Comparison of ENCODE assay signal across 8 cellular contexts in genomic region chr20:44746367-44747165, GRCh38. TPM values are rescaled to one million over a fixed set of nuclear protein-coding genes. Genes with fewer than 3 reads are reported as not detected.
DNase-seq lines count a peak whose midpoint lies in the region; ATAC-seq, FAIRE-seq and TF ChIP-seq lines count a peak whose summit lies in the region.

No MANE protein-coding gene starts in this region.

- DNase-seq in Daoy (ENCODE audit: low read depth) (peak; percentile 63), NCI-H226 (peak; percentile 46), pancreas (peak in 3 of 6 donors; percentile 24 to 50 (median 45)), activated gamma-delta T cell treated with Interleukin-2 at 50 U/mL for 16 hours (no peak)

- H3K4me3 ChIP-seq in duodenal mucosa (ENCODE audit: low read depth in 1 of 2, low read length in 2 of 2) (peak overlapping the region; percentile 46 to 61), pancreas (peak overlapping the region; percentile 26 to 53 (median 41))

- peak; percentile 11 to 38 (median 14) for ATAC-seq in pancreas
- no peak for ATAC-seq in HG03521 (IDR thresholded peaks at IDR 0.05; ENCODE audit: unreplicated experiment)
- no peak for ATAC-seq in HG03469 (IDR thresholded peaks at IDR 0.05; ENCODE audit: unreplicated experiment)
- no peak for ATAC-seq in GM18519 (IDR thresholded peaks at IDR 0.05; ENCODE audit: low FRiP score, unreplicated experiment)

- no peak overlapping the region for H3K9ac ChIP-seq in duodenal mucosa (ENCODE audit: low read depth in 1 of 2, low read length in 2 of 2)

- H3K27me3 ChIP-seq in duodenal mucosa (ENCODE audit: control insufficient read depth in 1 of 2, insufficient read depth in 2 of 2, low read length in 2 of 2) (peaks cover 0 to 17% of the 10 kb centered on the region in 2 donors), pancreas (no peaks in the 10 kb centered on the region)

- 17 to 23% methylated on average over 12 of the region's 12 CpGs for WGBS in pancreas, 2 donors

- H3K9me3 ChIP-seq in duodenal mucosa (ENCODE audit: control insufficient read depth in 1 of 2, low read length in 2 of 2): no peaks in the 10 kb centered on the region
- no peaks in the 10 kb centered on the region for H3K9me3 ChIP-seq in pancreas

- H3K36me3 ChIP-seq in duodenal mucosa (ENCODE audit: control insufficient read depth in 1 of 2, insufficient read depth in 2 of 2, low read length in 2 of 2) (no peaks in the 10 kb centered on the region), pancreas (no peaks in the 10 kb centered on the region)

- H3K4me1 ChIP-seq in duodenal mucosa (ENCODE audit: control insufficient read depth in 1 of 2, insufficient read depth in 2 of 2, low read length in 2 of 2) (peaks cover 13 to 19% of the 10 kb centered on the region in 2 donors), pancreas (peaks cover 0 to 16% (median 0%) of the 10 kb centered on the region in 3 donors)

- intact Hi-C loops in pancreas (cut with DNase I): loop anchor here in 2 of 3 donors (5.0 kb wide), 2 partner anchors 116 to 121 kb away; no protein-coding TSS in a partner anchor

- no peak for FAIRE-seq in pancreas (lab: Jason Lieb, UNC)

- no peak overlapping the region for H3K27ac ChIP-seq in duodenal mucosa (ENCODE audit: low read depth, low read length)
- peak overlapping the region; percentile 3 to 74 (median 31) for H3K27ac ChIP-seq in pancreas

- no peak for TF ChIP-seq CTCF in pancreas (IDR thresholded peaks at IDR 0.05)

RNA-seq across cellular contexts. Expression of gene KCNK15, which starts 0.9 kb away (rescaled TPM):
- 1.3 TPM in 1 of 2 replicates, not detected in the other for total RNA-seq in Daoy (2014; rRNA removed; shearing (Covaris generic))
- 1 to 10 TPM in 3 of 6 donors, under 1 TPM in 3; 0.75 to 2.5 (median 1.4) TPM for total RNA-seq in pancreas
- polyA plus RNA-seq in pancreas: 1 to 10 TPM in 1 of 2 donors, under 1 TPM in 1; 0.42 to 1.1 TPM

RNA-seq across cellular contexts. Expression of gene CCN5, which starts 31.4 kb away (rescaled TPM):
- not detected in 2 replicates for total RNA-seq in Daoy (2014; rRNA removed; shearing (Covaris generic))
- 1 to 10 TPM in 5 of 6 donors, under 1 TPM in 1; 0.14 to 3.3 (median 1.3) TPM for total RNA-seq in pancreas
- 1 to 10 TPM; 3.3 to 6.4 TPM for polyA plus RNA-seq in pancreas

Comparison
In these comparisons a context has a peak if more than half of its experiments do, and no peak if none do; other contexts are left out.
1. ATAC-seq: peak in pancreas (4 of 4); none in HG03521 (single experiment), HG03469 (single experiment) and GM18519 (single experiment).